ENCODE assay signal across 4 cellular contexts in genomic region chr16:70128844-70129243, GRCh38. TPM values are rescaled to one million over a fixed set of nuclear protein-coding genes. Genes with fewer than 3 reads are reported as not detected.
"Had no signal": no experiment of that assay in that cellular context is flagged by ENCODE, and none has a peak within 500 bp of the region (broad histone marks: within the 10 kb centered on the region; RNA-seq: fewer than 3 reads in every experiment).

No MANE protein-coding gene starts in this region.

RNA-seq across cellular contexts. Expression of gene CLEC18C, which starts 44.7 kb away (rescaled TPM):
- total RNA-seq: dermis blood vessel endothelial cell, endothelial cell of umbilical vein, gastroesophageal sphincter, glomerular endothelial cell had no signal
- polyA plus RNA-seq: endothelial cell of umbilical vein had no signal
